Comparison of ENCODE assay signal across 1 cellular context in the genomic region with DNA sequence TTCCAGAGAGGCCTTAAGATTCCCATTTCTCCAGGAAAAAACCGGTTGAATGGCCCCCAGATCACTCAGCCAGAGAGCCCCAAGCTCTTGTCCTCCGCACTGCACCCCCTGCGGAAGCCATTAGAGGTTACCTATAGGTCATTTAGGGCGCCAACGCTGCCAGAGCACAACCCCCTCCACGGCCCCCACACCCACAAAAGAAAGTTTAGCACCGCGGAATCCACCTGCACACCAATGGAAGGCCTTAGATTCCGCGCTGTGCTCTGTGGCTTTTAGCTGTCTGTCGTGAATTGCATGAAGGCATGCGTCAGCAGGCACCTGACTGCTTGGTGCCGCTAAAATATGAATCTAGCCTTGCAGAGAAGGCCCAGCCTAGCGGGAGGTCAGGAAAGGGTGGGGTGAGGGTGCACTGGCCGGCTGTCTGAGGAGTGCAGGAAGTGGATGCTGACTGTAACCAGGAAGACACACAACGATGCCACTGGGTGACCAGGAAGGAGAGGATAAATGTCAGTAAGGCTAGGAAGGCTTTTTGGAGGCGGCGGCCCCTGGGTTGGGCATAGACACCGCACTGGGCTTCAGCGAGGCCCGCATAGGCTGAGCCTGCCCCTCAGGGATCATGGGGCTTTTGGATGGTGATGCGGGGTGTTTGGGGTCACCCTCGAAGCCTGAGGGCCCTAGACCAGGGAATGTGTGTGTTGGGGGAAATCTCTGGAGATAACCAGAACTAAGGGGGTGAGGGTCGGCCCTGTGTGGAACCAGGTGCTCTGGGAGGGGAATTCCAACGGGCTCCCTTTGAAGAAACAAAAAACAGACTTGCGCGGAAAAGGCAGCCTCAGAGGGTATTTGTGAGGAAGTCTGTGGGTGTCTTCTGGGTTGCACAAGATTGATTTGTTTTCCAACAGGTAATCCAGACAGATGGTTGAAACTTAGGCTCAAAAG.
TF ChIP-seq lines count a peak whose summit lies in the region.

No MANE protein-coding gene starts in this region.

TF ChIP-seq in K562, 482 proteins besides CTCF, POLR2A, EP300 and RAD21 (continued from another document and continues in another):
- TF ChIP-seq, protein P1, sequence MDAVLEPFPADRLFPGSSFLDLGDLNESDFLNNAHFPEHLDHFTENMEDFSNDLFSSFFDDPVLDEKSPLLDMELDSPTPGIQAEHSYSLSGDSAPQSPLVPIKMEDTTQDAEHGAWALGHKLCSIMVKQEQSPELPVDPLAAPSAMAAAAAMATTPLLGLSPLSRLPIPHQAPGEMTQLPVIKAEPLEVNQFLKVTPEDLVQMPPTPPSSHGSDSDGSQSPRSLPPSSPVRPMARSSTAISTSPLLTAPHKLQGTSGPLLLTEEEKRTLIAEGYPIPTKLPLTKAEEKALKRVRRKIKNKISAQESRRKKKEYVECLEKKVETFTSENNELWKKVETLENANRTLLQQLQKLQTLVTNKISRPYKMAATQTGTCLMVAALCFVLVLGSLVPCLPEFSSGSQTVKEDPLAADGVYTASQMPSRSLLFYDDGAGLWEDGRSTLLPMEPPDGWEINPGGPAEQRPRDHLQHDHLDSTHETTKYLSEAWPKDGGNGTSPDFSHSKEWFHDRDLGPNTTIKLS (IDR thresholded peaks at IDR 0.05; ENCODE audit: borderline replicate concordance, low read depth): no peak
- TF ChIP-seq CHCHD3 (CRISPR knock-in tag; IDR thresholded peaks at IDR 0.05): no peak; the same call in 1 of the 2 replicates
- peak; percentile 40 for TF ChIP-seq HNRNPLL (IDR thresholded peaks at IDR 0.05; ENCODE audit: low read depth, low read length, poor library complexity, severe bottlenecking)
- TF ChIP-seq TAF1 (IDR thresholded peaks at IDR 0.05; ENCODE audit: control insufficient read depth, extremely low read depth, insufficient read depth, low read length, severe bottlenecking): peak; percentile 27
- no peak for TF ChIP-seq PYGO2 (tag; IDR thresholded peaks at IDR 0.05)
- TF ChIP-seq ATF1 (CRISPR knock-in tag; IDR thresholded peaks at IDR 0.05): no peak
- peak; percentile 86 for TF ChIP-seq ATF1 (tag; IDR thresholded peaks at IDR 0.05)
- no peak for TF ChIP-seq ZNF324 (CRISPR knock-in tag; IDR thresholded peaks at IDR 0.05)
- TF ChIP-seq RAD51 (IDR thresholded peaks at IDR 0.05; ENCODE audit: borderline replicate concordance, low read depth): peak; percentile 69
- TF ChIP-seq, protein P2, sequence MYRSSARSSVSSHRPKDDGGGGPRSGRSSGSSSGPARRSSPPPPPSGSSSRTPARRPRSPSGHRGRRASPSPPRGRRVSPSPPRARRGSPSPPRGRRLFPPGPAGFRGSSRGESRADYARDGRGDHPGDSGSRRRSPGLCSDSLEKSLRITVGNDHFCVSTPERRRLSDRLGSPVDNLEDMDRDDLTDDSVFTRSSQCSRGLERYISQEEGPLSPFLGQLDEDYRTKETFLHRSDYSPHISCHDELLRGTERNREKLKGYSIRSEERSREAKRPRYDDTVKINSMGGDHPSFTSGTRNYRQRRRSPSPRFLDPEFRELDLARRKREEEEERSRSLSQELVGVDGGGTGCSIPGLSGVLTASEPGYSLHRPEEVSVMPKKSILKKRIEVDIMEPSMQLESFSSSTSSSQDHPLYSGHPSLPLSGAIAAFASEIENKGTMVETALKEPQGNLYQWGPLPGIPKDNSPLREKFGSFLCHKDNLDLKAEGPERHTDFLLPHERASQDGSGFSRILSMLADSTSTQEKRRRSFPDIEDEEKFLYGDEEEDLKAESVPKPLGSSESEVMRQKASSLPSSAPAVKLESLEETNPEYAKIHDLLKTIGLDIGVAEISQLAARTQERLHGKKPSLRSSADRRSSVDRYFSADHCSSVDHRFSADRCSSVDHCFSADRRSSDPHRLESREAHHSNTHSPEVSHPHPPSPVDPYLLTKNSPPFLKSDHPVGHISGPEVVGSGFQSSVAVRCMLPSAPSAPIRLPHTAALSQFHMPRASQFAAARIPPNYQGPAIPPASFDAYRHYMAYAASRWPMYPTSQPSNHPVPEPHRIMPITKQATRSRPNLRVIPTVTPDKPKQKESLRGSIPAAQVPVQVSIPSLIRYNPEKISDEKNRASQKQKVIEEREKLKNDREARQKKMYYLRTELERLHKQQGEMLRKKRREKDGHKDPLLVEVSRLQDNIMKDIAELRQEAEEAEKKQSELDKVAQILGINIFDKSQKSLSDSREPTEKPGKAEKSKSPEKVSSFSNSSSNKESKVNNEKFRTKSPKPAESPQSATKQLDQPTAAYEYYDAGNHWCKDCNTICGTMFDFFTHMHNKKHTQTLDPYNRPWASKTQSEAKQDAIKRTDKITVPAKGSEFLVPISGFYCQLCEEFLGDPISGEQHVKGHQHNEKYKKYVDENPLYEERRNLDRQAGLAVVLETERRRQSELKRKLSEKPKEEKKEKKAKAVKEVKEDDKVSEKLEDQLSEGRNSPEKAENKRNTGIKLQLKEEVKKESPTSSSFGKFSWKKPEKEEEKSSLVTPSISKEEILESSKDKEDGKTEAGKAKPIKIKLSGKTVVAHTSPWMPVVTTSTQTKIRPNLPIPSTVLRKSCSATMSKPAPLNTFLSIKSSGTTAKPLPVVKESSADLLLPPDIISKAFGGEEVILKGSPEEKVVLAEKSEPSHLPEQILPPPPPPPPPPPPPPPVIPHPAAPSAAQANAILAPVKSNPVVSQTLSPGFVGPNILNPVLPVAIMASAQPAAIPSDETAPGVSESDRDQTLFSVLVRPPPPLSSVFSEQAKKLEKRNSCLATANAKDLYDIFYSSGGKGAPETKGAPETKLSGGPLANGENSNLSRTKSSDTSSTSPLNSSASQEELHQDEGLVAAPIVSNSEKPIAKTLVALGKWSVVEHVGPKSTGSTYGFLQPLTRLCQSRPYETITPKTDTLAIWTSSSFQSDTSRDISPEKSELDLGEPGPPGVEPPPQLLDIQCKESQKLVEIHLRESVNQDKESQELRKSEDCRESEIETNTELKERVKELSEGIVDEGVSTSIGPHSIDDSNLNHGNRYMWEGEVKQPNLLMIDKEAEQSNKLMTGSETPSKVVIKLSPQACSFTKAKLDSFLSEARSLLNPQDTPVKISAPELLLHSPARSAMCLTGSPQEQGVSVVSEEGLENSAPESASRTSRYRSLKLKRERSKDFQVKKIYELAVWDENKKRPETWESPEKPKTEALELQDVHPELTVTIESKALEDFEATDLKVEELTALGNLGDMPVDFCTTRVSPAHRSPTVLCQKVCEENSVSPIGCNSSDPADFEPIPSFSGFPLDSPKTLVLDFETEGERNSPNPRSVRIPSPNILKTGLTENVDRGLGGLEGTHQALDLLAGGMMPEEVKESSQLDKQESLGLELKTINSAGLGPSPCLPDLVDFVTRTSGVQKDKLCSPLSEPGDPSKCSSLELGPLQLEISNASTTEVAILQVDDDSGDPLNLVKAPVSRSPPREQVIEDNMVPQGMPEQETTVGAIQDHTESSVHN (IDR thresholded peaks at IDR 0.05; ENCODE audit: borderline replicate concordance in 1 of 2, low read depth in 1 of 2): no peak
- TF ChIP-seq TEAD1 (CRISPR knock-in tag; IDR thresholded peaks at IDR 0.05): 0 out of 4 replicates have a peak, but pooled peaks of 1 of the 2 experiments have one; percentile 1
- TF ChIP-seq ZNF780A (CRISPR knock-in tag; IDR thresholded peaks at IDR 0.05): no peak
- TF ChIP-seq OTX1 (CRISPR knock-in tag; IDR thresholded peaks at IDR 0.05): no peak
- TF ChIP-seq, protein P3, sequence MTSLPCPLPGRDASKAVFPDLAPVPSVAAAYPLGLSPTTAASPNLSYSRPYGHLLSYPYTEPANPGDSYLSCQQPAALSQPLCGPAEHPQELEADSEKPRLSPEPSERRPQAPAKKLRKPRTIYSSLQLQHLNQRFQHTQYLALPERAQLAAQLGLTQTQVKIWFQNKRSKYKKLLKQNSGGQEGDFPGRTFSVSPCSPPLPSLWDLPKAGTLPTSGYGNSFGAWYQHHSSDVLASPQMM (CRISPR knock-in tag; IDR thresholded peaks at IDR 0.05): no peak
- peak in 1 of 2 experiments; percentile 37; a peak in 1 of 4 replicates for TF ChIP-seq SRF (CRISPR knock-in tag; IDR thresholded peaks at IDR 0.05)
- TF ChIP-seq, protein P4, sequence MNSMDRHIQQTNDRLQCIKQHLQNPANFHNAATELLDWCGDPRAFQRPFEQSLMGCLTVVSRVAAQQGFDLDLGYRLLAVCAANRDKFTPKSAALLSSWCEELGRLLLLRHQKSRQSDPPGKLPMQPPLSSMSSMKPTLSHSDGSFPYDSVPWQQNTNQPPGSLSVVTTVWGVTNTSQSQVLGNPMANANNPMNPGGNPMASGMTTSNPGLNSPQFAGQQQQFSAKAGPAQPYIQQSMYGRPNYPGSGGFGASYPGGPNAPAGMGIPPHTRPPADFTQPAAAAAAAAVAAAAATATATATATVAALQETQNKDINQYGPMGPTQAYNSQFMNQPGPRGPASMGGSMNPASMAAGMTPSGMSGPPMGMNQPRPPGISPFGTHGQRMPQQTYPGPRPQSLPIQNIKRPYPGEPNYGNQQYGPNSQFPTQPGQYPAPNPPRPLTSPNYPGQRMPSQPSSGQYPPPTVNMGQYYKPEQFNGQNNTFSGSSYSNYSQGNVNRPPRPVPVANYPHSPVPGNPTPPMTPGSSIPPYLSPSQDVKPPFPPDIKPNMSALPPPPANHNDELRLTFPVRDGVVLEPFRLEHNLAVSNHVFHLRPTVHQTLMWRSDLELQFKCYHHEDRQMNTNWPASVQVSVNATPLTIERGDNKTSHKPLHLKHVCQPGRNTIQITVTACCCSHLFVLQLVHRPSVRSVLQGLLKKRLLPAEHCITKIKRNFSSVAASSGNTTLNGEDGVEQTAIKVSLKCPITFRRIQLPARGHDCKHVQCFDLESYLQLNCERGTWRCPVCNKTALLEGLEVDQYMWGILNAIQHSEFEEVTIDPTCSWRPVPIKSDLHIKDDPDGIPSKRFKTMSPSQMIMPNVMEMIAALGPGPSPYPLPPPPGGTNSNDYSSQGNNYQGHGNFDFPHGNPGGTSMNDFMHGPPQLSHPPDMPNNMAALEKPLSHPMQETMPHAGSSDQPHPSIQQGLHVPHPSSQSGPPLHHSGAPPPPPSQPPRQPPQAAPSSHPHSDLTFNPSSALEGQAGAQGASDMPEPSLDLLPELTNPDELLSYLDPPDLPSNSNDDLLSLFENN (IDR thresholded peaks at IDR 0.05; ENCODE audit: low read depth in 2 of 2, low read length in 2 of 2): no peak
- TF ChIP-seq DPF2 (IDR thresholded peaks at IDR 0.05): peak; percentile 78
- TF ChIP-seq CREB1 (IDR thresholded peaks at IDR 0.05): peak; percentile 67; the same call in 1 of the 2 replicates
- peak; percentile 67; the same call in 1 of the 2 replicates for TF ChIP-seq CREB1 (CRISPR knock-in tag; IDR thresholded peaks at IDR 0.05)
- TF ChIP-seq ZNF583 (CRISPR knock-in tag; IDR thresholded peaks at IDR 0.05): no peak
- TF ChIP-seq SMARCA5 (IDR thresholded peaks at IDR 0.05): no peak
- no peak for TF ChIP-seq KLF10 (CRISPR knock-in tag; IDR thresholded peaks at IDR 0.05)
- TF ChIP-seq TRIM28 (IDR thresholded peaks at IDR 0.05): no peak
- TF ChIP-seq, protein P5, sequence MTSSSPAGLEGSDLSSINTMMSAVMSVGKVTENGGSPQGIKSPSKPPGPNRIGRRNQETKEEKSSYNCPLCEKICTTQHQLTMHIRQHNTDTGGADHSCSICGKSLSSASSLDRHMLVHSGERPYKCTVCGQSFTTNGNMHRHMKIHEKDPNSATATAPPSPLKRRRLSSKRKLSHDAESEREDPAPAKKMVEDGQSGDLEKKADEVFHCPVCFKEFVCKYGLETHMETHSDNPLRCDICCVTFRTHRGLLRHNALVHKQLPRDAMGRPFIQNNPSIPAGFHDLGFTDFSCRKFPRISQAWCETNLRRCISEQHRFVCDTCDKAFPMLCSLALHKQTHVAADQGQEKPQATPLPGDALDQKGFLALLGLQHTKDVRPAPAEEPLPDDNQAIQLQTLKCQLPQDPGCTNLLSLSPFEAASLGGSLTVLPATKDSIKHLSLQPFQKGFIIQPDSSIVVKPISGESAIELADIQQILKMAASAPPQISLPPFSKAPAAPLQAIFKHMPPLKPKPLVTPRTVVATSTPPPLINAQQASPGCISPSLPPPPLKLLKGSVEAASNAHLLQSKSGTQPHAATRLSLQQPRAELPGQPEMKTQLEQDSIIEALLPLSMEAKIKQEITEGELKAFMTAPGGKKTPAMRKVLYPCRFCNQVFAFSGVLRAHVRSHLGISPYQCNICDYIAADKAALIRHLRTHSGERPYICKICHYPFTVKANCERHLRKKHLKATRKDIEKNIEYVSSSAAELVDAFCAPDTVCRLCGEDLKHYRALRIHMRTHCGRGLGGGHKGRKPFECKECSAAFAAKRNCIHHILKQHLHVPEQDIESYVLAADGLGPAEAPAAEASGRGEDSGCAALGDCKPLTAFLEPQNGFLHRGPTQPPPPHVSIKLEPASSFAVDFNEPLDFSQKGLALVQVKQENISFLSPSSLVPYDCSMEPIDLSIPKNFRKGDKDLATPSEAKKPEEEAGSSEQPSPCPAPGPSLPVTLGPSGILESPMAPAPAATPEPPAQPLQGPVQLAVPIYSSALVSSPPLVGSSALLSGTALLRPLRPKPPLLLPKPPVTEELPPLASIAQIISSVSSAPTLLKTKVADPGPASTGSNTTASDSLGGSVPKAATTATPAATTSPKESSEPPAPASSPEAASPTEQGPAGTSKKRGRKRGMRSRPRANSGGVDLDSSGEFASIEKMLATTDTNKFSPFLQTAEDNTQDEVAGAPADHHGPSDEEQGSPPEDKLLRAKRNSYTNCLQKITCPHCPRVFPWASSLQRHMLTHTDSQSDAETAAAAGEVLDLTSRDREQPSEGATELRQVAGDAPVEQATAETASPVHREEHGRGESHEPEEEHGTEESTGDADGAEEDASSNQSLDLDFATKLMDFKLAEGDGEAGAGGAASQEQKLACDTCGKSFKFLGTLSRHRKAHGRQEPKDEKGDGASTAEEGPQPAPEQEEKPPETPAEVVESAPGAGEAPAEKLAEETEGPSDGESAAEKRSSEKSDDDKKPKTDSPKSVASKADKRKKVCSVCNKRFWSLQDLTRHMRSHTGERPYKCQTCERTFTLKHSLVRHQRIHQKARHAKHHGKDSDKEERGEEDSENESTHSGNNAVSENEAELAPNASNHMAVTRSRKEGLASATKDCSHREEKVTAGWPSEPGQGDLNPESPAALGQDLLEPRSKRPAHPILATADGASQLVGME (CRISPR knock-in tag; IDR thresholded peaks at IDR 0.05): no peak
- TF ChIP-seq ARHGAP35 (IDR thresholded peaks at IDR 0.05; ENCODE audit: partially characterized antibody): no peak
- TF ChIP-seq, protein P6, sequence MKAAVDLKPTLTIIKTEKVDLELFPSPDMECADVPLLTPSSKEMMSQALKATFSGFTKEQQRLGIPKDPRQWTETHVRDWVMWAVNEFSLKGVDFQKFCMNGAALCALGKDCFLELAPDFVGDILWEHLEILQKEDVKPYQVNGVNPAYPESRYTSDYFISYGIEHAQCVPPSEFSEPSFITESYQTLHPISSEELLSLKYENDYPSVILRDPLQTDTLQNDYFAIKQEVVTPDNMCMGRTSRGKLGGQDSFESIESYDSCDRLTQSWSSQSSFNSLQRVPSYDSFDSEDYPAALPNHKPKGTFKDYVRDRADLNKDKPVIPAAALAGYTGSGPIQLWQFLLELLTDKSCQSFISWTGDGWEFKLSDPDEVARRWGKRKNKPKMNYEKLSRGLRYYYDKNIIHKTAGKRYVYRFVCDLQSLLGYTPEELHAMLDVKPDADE (conservative IDR thresholded peaks at IDR 0.05; ENCODE audit: control insufficient read depth, low read depth, low read length): no peak
- peak; percentile 64 for TF ChIP-seq ATF7 (IDR thresholded peaks at IDR 0.05)
- TF ChIP-seq NCOA4 (IDR thresholded peaks at IDR 0.05; ENCODE audit: partially characterized antibody): no peak
- TF ChIP-seq PHF8 (IDR thresholded peaks at IDR 0.05; ENCODE audit: borderline replicate concordance, low read length): peak; percentile 55; the same call in 1 of the 2 replicates
- TF ChIP-seq MEF2A (IDR thresholded peaks at IDR 0.05; ENCODE audit: control insufficient read depth, low read depth, low read length): no peak
- peak; percentile 67; the same call in 1 of the 2 replicates for TF ChIP-seq SMARCE1 (IDR thresholded peaks at IDR 0.05)
- TF ChIP-seq SMARCB1 (IDR thresholded peaks at IDR 0.05; ENCODE audit: insufficient read length, low read depth): no peak
- peak; percentile 67 to 73 for TF ChIP-seq NRF1 (conservative IDR thresholded peaks at IDR 0.05 in 1 of 2, IDR thresholded peaks at IDR 0.05 in 1 of 2)
- peak in 1 of 2 experiments; percentile 49; a peak in 2 of 4 replicates for TF ChIP-seq MAZ (CRISPR knock-in tag; conservative IDR thresholded peaks at IDR 0.05 in 1 of 2, IDR thresholded peaks at IDR 0.05 in 1 of 2)
- TF ChIP-seq ZNF232 (CRISPR knock-in tag; IDR thresholded peaks at IDR 0.05): no peak
- TF ChIP-seq ETS2 (tag; IDR thresholded peaks at IDR 0.05; ENCODE audit: borderline replicate concordance, poor library complexity, severe bottlenecking): no peak
